ENCODE assay signal across 30 cellular contexts in genomic region chr18:79770826-79771225, GRCh38. TPM values are rescaled to one million over a fixed set of nuclear protein-coding genes. Genes with fewer than 3 reads are reported as not detected.
A peak's percentile ranks its signal among the peaks of the same experiment; 100 is the strongest.
DNase-seq lines count a peak whose midpoint lies in the region; ATAC-seq and TF ChIP-seq lines count a peak whose summit lies in the region.
"Had no signal": no experiment of that assay in that cellular context is flagged by ENCODE, and none has a peak within 500 bp of the region (broad histone marks: within the 10 kb centered on the region; RNA-seq: fewer than 3 reads in every experiment).

No MANE protein-coding gene starts in this region.

- H3K4me3 ChIP-seq in RWPE2 (ENCODE audit: severe bottlenecking) (no peak overlapping the region), upper lobe of right lung (no peak overlapping the region), prostate gland (no peak overlapping the region)
- H3K4me3 ChIP-seq: GM12878, GM23338, HAP-1, PC-9 had no signal

- H3K4me1 ChIP-seq in RWPE2 (ENCODE audit: insufficient read depth, poor library complexity, severe bottlenecking) (no peaks in the 10 kb centered on the region), upper lobe of right lung (no peaks in the 10 kb centered on the region), prostate gland (replicated peaks) (no peaks in the 10 kb centered on the region)
- H3K4me1 ChIP-seq: BE2C, HAP-1 had no signal

- no peak for TF ChIP-seq POLR2A in prostate gland (IDR thresholded peaks at IDR 0.05)

- DNase-seq in DMS 273 (lab: John Stamatoyannopoulos, UW; ENCODE audit: unreplicated experiment) (peak; percentile 21), DMS 273 treated with DMSO at 0.1 percent for 48 hours (lab: John Stamatoyannopoulos, UW) (no peak), RWPE2 (ENCODE audit: low spot score) (peak; percentile 34), omental fat pad (ENCODE audit: low spot score) (no peak), upper lobe of right lung (peak; percentile 11), islet precursor cell (no peak), prostate gland (ENCODE audit: low spot score) (no peak)
- no peak for DNase-seq in activated naive CD4-positive, alpha-beta T cell treated with anti-CD3 and anti-CD28 coated beads, Interleukin-2, amount 10 ng/mL, durations not matched to agents 7 days and 5 days
- DNase-seq: BE2C, DMS79, EL, GDM1, HFFc6, IMR-90, MM.1S, NCI-H1048, NCI-H1417, NCI-H1694, NCI-H2081, NCI-H2227 treated with DMSO at 0.1 percent for 48 hours, NCI-H526 treated with DMSO at 0.1 percent for 48 hours, PC-9, RPMI8226, SHP77 had no signal

- H3K4me1 Mint-ChIP-seq in activated naive CD4-positive, alpha-beta T cell treated with anti-CD3 and anti-CD28 coated beads, Interleukin-2, amount 10 ng/mL, durations not matched to agents 7 days and 5 days, result no peaks in the 10 kb centered on the region
- H3K4me1 Mint-ChIP-seq: GM23338 had no signal

- H3K27me3 ChIP-seq in RWPE2 (ENCODE audit: insufficient read depth, poor library complexity, severe bottlenecking) (no peaks in the 10 kb centered on the region), upper lobe of right lung (peaks cover 7% of the 10 kb centered on the region), prostate gland (replicated peaks; ENCODE audit: insufficient read depth) (no peaks in the 10 kb centered on the region)
- H3K27me3 ChIP-seq: BE2C had no signal

- intact Hi-C loops in upper lobe of right lung (cut with DNase I) (no loop called here), prostate gland (cut with DNase I) (no loop called here)

- peaks cover 32% of the 10 kb centered on the region for H3K27me3 Mint-ChIP-seq in activated naive CD4-positive, alpha-beta T cell treated with anti-CD3 and anti-CD28 coated beads, Interleukin-2, amount 10 ng/mL, durations not matched to agents 7 days and 5 days

- H3K36me3 ChIP-seq in RWPE2 (ENCODE audit: low read depth) (no peaks in the 10 kb centered on the region), upper lobe of right lung (no peaks in the 10 kb centered on the region), prostate gland (no peaks in the 10 kb centered on the region)
- H3K36me3 ChIP-seq: BE2C, HAP-1 had no signal

- CTCF ChIA-PET in activated naive CD4-positive, alpha-beta T cell treated with anti-CD3 and anti-CD28 coated beads, Interleukin-2, amount 10 ng/mL, durations not matched to agents 7 days and 5 days (lab: Charles Lee), result no interaction called here

- 71% methylated on average over 19 of the region's 24 CpGs for WGBS in prostate gland

- no peak for ATAC-seq in RWPE2 (ENCODE audit: low read depth)
- peak; percentile 36 for ATAC-seq in omental fat pad (ENCODE audit: low FRiP score)
- ATAC-seq in upper lobe of right lung, result no peak
- ATAC-seq: GM12878, GM23338 had no signal

- peaks cover 11% of the 10 kb centered on the region for H3K9me3 Mint-ChIP-seq in activated naive CD4-positive, alpha-beta T cell treated with anti-CD3 and anti-CD28 coated beads, Interleukin-2, amount 10 ng/mL, durations not matched to agents 7 days and 5 days

- H3K36me3 Mint-ChIP-seq in activated naive CD4-positive, alpha-beta T cell treated with anti-CD3 and anti-CD28 coated beads, Interleukin-2, amount 10 ng/mL, durations not matched to agents 7 days and 5 days, result no peaks in the 10 kb centered on the region

- H3K27ac ChIP-seq in RWPE2 (ENCODE audit: poor library complexity, severe bottlenecking), result no peak overlapping the region
- H3K27ac ChIP-seq in upper lobe of right lung, result no peak overlapping the region
- no peak overlapping the region for H3K27ac ChIP-seq in prostate gland
- H3K27ac ChIP-seq: 22Rv1, KMS-11, PC-9 had no signal

- H3K9me3 ChIP-seq in RWPE2 (ENCODE audit: severe bottlenecking), result no peaks in the 10 kb centered on the region
- H3K9me3 ChIP-seq in upper lobe of right lung, result peaks cover 13% of the 10 kb centered on the region
- H3K9me3 ChIP-seq in prostate gland, result no peaks in the 10 kb centered on the region
- H3K9me3 ChIP-seq: BE2C, HAP-1 had no signal

- H3K4me3 Mint-ChIP-seq in activated naive CD4-positive, alpha-beta T cell treated with anti-CD3 and anti-CD28 coated beads, Interleukin-2, amount 10 ng/mL, durations not matched to agents 7 days and 5 days, result no peak overlapping the region
- H3K4me3 Mint-ChIP-seq: GM23338, HFFc6 had no signal

- no peak overlapping the region for H3K27ac Mint-ChIP-seq in activated naive CD4-positive, alpha-beta T cell treated with anti-CD3 and anti-CD28 coated beads, Interleukin-2, amount 10 ng/mL, durations not matched to agents 7 days and 5 days
- H3K27ac Mint-ChIP-seq: GM23338, HFFc6 had no signal

- TF ChIP-seq CTCF in RWPE2 (IDR thresholded peaks at IDR 0.05; ENCODE audit: poor library complexity, severe bottlenecking), result no peak
- no peak for TF ChIP-seq CTCF in omental fat pad (IDR thresholded peaks at IDR 0.05)
- no peak for TF ChIP-seq CTCF in upper lobe of right lung (IDR thresholded peaks at IDR 0.05)
- TF ChIP-seq CTCF in prostate gland (IDR thresholded peaks at IDR 0.05), result no peak

RNA-seq across cellular contexts. Expression of gene KCNG2, which starts 26.9 kb away (rescaled TPM):
- total RNA-seq in omental fat pad (1 to 10 TPM in 1 of 4 donors, under 1 TPM in 2, not detected in 1; 0.75 to 2.4 (median 0.96) TPM), upper lobe of right lung (0.46 TPM), prostate gland (1 to 10 TPM in 1 of 2 donors, not detected in 1; 3.7 TPM)
- total RNA-seq: HFFc6, IMR-90, PC-9, SK-MEL-5 had no signal

Comparison
In these comparisons a context has a peak if more than half of its experiments do, and no peak if none do; other contexts are left out.
1. DNase-seq: peak in DMS 273 (single experiment), RWPE2 (single experiment) and upper lobe of right lung (single experiment); none in DMS 273 treated with DMSO at 0.1 percent for 48 hours (single experiment), omental fat pad (single experiment), activated naive CD4-positive, alpha-beta T cell treated with anti-CD3 and anti-CD28 coated beads, Interleukin-2, amount 10 ng/mL, durations not matched to agents 7 days and 5 days (single experiment), islet precursor cell (single experiment) and prostate gland (single experiment).